12 cellular contexts compared by ENCODE assay signal in the genomic region with DNA sequence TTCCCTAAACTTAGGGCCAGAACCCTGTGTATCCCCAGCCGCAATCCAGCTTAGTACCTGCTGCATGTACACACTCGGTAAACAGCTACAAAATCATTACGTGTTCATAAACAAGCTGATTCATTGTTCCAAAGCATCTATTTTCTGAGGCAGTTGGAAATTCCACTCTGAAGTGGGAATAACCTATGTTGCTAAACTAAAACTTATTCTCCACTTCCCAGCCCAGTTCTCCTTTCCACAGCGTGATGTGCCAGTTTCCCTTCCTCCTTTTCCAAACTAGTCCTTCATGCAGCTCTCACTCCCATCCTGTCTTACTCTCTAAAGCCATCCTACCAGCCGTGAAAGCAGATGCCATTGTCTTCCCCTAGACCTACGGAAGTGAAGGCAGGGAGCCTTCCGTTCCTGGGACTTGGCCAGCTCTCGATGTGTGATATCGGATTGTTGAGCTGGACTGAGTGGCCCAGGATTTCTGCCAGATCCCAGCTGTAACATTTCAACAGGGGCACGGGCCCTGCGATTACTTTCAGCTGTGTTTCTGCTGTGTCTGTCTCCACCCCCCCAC.
DNase-seq lines count a peak whose midpoint lies in the region; ATAC-seq and TF ChIP-seq lines count a peak whose summit lies in the region.
"Had no signal": no experiment of that assay in that cellular context is flagged by ENCODE, and none has a peak within 500 bp of the region (broad histone marks: within the 10 kb centered on the region; RNA-seq: fewer than 3 reads in every experiment).

No MANE protein-coding gene starts in this region.

- TF ChIP-seq CTCF in coronary artery (IDR thresholded peaks at IDR 0.05) (no peak), right lobe of liver (IDR thresholded peaks at IDR 0.05) (no peak)

- no peaks in the 10 kb centered on the region for H3K9me3 ChIP-seq in right lobe of liver

- H3K27me3 ChIP-seq in right lobe of liver = no peaks in the 10 kb centered on the region

- no peaks in the 10 kb centered on the region for H3K4me1 ChIP-seq in right lobe of liver

- no peak for TF ChIP-seq POLR2A in right lobe of liver (IDR thresholded peaks at IDR 0.05)

- H3K27ac ChIP-seq in coronary artery (peak overlapping the region; percentile 72 to 81), right lobe of liver (peak overlapping the region; percentile 6 to 29 (median 9)), substantia nigra (ENCODE audit: low read depth, low read length, poor library complexity, severe bottlenecking) (peak overlapping the region; percentile 20)

- WGBS in right lobe of liver (ENCODE audit: insufficient coverage, low coverage, low lambda C conversion rate, missing lambda C conversion rate) = 42% methylated on average over 6 of the region's 11 CpGs

- no peaks in the 10 kb centered on the region for H3K36me3 ChIP-seq in right lobe of liver

- DNase-seq in LHCN-M2 (ENCODE audit: low read depth) (peak; percentile 71), coronary artery (ENCODE audit: low spot score) (peak; percentile 83), right lobe of liver (peak in 1 of 3 donors; percentile 56), substantia nigra (lab: John Stamatoyannopoulos, UW) (peak in 16 of 49 donors; percentile 5 to 28 (median 14)), NCI-H1930 (lab: John Stamatoyannopoulos, UW) (no peak), cortex of kidney (lab: John Stamatoyannopoulos, UW) (no peak)
- DNase-seq in stimulated activated CD4-positive, alpha-beta T cell treated with anti-CD3 and anti-CD28 coated beads, Interleukin-12 subunit alpha, Interleukin-12 subunit beta, amount 100 ng/mL, for 4 hours = no peak
- DNase-seq: activated CD4-positive, alpha-beta T cell treated with anti-CD3 and anti-CD28 coated beads for 36 hours; effector memory CD8-positive, alpha-beta T cell; NCI-H187 had no signal

- intact Hi-C loops in right lobe of liver (cut with DNase I) = no loop called here

- peak overlapping the region; percentile 48 for H3K4me3 ChIP-seq in coronary artery
- no peak overlapping the region for H3K4me3 ChIP-seq in right lobe of liver
- H3K4me3 ChIP-seq: skin epidermis had no signal

- ATAC-seq in right lobe of liver (peak; percentile 39 to 60 (median 46)), HG02798 (IDR thresholded peaks at IDR 0.05; ENCODE audit: poor library complexity, unreplicated experiment) (no peak)
- ATAC-seq: activated CD4-positive, alpha-beta T cell treated with anti-CD3 and anti-CD28 coated beads for 36 hours; effector memory CD8-positive, alpha-beta T cell had no signal

Comparison
In these comparisons a context has a peak if more than half of its experiments do, and no peak if none do; other contexts are left out.
1. DNase-seq: peak in LHCN-M2 (single experiment) and coronary artery (single experiment); none in NCI-H1930 (0 of 2), cortex of kidney (single experiment) and stimulated activated CD4-positive, alpha-beta T cell treated with anti-CD3 and anti-CD28 coated beads, Interleukin-12 subunit alpha, Interleukin-12 subunit beta, amount 100 ng/mL, for 4 hours (single experiment).
2. H3K27ac ChIP-seq: peak in every context shown above with its lines; median percentile 76 in coronary artery; 20 in substantia nigra; 9 in right lobe of liver.